ENCODE assay signal across 19 cellular contexts in genomic region chr5:35869705-35870277, GRCh38. TPM values are rescaled to one million over a fixed set of nuclear protein-coding genes. Genes with fewer than 3 reads are reported as not detected.
DNase-seq lines count a peak whose midpoint lies in the region; ATAC-seq and TF ChIP-seq lines count a peak whose summit lies in the region.
"Had no signal": no experiment of that assay in that cellular context is flagged by ENCODE, and none has a peak within 500 bp of the region (broad histone marks: within the 10 kb centered on the region; RNA-seq: fewer than 3 reads in every experiment).

No MANE protein-coding gene starts in this region.

- CTCF ChIA-PET in CD8-positive, alpha-beta memory T cell (lab: Charles Lee) = interaction anchor here (0.6 to 2.4 kb wide), 7 partner anchors 11 to 93 kb away, joined by 3 to 13 read pairs (median 3); no protein-coding TSS in a partner anchor
- CTCF ChIA-PET in activated CD8-positive, alpha-beta T cell treated with anti-CD3 and anti-CD28 coated beads, Interleukin-2, amount 10 ng/mL, durations not matched to agents 7 days and 5 days (lab: Charles Lee) = interaction anchor here (0.6 to 3.5 kb wide), 4 partner anchors 10 to 219 kb away, joined by 3 to 8 read pairs (median 4); no protein-coding TSS in a partner anchor

- POLR2A ChIA-PET in CD8-positive, alpha-beta memory T cell (lab: Charles Lee) = interaction anchor here (0.6 to 3.0 kb wide), 8 partner anchors 8 to 48 kb away, joined by 3 to 24 read pairs (median 4); partner anchors contain the start of gene IL7R
- POLR2A ChIA-PET in activated CD8-positive, alpha-beta T cell treated with anti-CD3 and anti-CD28 coated beads, Interleukin-2, amount 10 ng/mL, durations not matched to agents 7 days and 5 days (lab: Charles Lee) = interaction anchor here (0.6 to 1.3 kb wide), 9 partner anchors 10 to 198 kb away, joined by 3 to 17 read pairs (median 3); partner anchors contain the start of gene IL7R
- POLR2A ChIA-PET in naive thymus-derived CD8-positive, alpha-beta T cell (lab: Charles Lee) = interaction anchor here (0.5 to 10.9 kb wide), 17 partner anchors 11 to 221 kb away, joined by 3 to 250 read pairs (median 4); partner anchors contain the start of gene IL7R

- no peak overlapping the region for H3K4me3 ChIP-seq in CD8-positive, alpha-beta memory T cell (ENCODE audit: low read length)
- H3K4me3 ChIP-seq: body of pancreas, coronary artery, spleen, thoracic aorta had no signal

- no peak for TF ChIP-seq CTCF in GM13976 (IDR thresholded peaks at IDR 0.05; ENCODE audit: borderline replicate concordance, control extremely low read depth, extremely low read depth, insufficient read depth, missing control alignments)

- peaks cover 80% of the 10 kb centered on the region for H3K36me3 ChIP-seq in CD8-positive, alpha-beta memory T cell (ENCODE audit: insufficient read depth, low read length)
- H3K36me3 ChIP-seq: thoracic aorta had no signal

- H3K4me1 ChIP-seq in CD8-positive, alpha-beta memory T cell (ENCODE audit: insufficient read depth, low read length) = peaks cover 77% of the 10 kb centered on the region
- H3K4me1 ChIP-seq: body of pancreas had no signal

- peaks cover 0 to 4% (median 0%) of the 10 kb centered on the region in 5 donors for H3K9me3 Mint-ChIP-seq in CD8-positive, alpha-beta memory T cell
- no peaks in the 10 kb centered on the region for H3K9me3 Mint-ChIP-seq in activated CD8-positive, alpha-beta T cell treated with anti-CD3 and anti-CD28 coated beads, Interleukin-2, amount 10 ng/mL, durations not matched to agents 7 days and 5 days (ENCODE audit: insufficient read depth)
- H3K9me3 Mint-ChIP-seq in naive thymus-derived CD8-positive, alpha-beta T cell = peaks cover 0 to 7% (median 0%) of the 10 kb centered on the region in 9 donors

- H3K27me3 ChIP-seq in CD8-positive, alpha-beta memory T cell (ENCODE audit: insufficient read depth, low read length, poor library complexity, severe bottlenecking) = no peaks in the 10 kb centered on the region
- H3K27me3 ChIP-seq: body of pancreas, spleen had no signal

- H3K4me3 Mint-ChIP-seq in CD8-positive, alpha-beta memory T cell = peak overlapping the region; percentile 8 to 76 (median 50)
- no peak overlapping the region for H3K4me3 Mint-ChIP-seq in activated CD8-positive, alpha-beta T cell treated with anti-CD3 and anti-CD28 coated beads, Interleukin-2, amount 10 ng/mL, durations not matched to agents 7 days and 5 days
- H3K4me3 Mint-ChIP-seq in naive thymus-derived CD8-positive, alpha-beta T cell = peak overlapping the region in 8 of 10 donors; percentile 33 to 78 (median 65)

- H3K9me3 ChIP-seq in CD8-positive, alpha-beta memory T cell (ENCODE audit: low read length) = no peaks in the 10 kb centered on the region
- H3K9me3 ChIP-seq: body of pancreas, spleen, thoracic aorta had no signal

- H3K36me3 Mint-ChIP-seq in CD8-positive, alpha-beta memory T cell = peaks cover 69 to 94% (median 89%) of the 10 kb centered on the region in 3 donors
- H3K36me3 Mint-ChIP-seq in activated CD8-positive, alpha-beta T cell treated with anti-CD3 and anti-CD28 coated beads, Interleukin-2, amount 10 ng/mL, durations not matched to agents 7 days and 5 days (ENCODE audit: low read depth) = peaks cover 88% of the 10 kb centered on the region
- H3K36me3 Mint-ChIP-seq in naive thymus-derived CD8-positive, alpha-beta T cell = peaks cover 67 to 96% (median 88%) of the 10 kb centered on the region in 3 donors

- peak overlapping the region; percentile 71 to 99 (median 86) for H3K27ac Mint-ChIP-seq in CD8-positive, alpha-beta memory T cell
- peak overlapping the region; percentile 22 for H3K27ac Mint-ChIP-seq in activated CD8-positive, alpha-beta T cell treated with anti-CD3 and anti-CD28 coated beads, Interleukin-2, amount 10 ng/mL, durations not matched to agents 7 days and 5 days
- H3K27ac Mint-ChIP-seq in naive thymus-derived CD8-positive, alpha-beta T cell = peak overlapping the region; percentile 77 to 92 (median 88)

- no peaks in the 10 kb centered on the region for H3K27me3 Mint-ChIP-seq in CD8-positive, alpha-beta memory T cell
- no peaks in the 10 kb centered on the region for H3K27me3 Mint-ChIP-seq in activated CD8-positive, alpha-beta T cell treated with anti-CD3 and anti-CD28 coated beads, Interleukin-2, amount 10 ng/mL, durations not matched to agents 7 days and 5 days (ENCODE audit: low read depth)
- H3K27me3 Mint-ChIP-seq in naive thymus-derived CD8-positive, alpha-beta T cell = no peaks in the 10 kb centered on the region

- in situ Hi-C loops in GM13976 (cut with MboI; ENCODE audit: low sequenced_read_pairs, unreplicated experiment) = no loop called here

- no peak for ATAC-seq in activated CD8-positive, alpha-beta T cell treated with anti-CD3 and anti-CD28 coated beads, Interleukin-2, amount 10 ng/mL, durations not matched to agents 7 days and 5 days
- peak in 1 of 2 donors; percentile 10 for ATAC-seq in naive thymus-derived CD8-positive, alpha-beta T cell
- ATAC-seq in GM18519 (IDR thresholded peaks at IDR 0.05; ENCODE audit: low FRiP score, unreplicated experiment) (no peak), GM21447 (IDR thresholded peaks at IDR 0.05; ENCODE audit: unreplicated experiment) (no peak)
- ATAC-seq: body of pancreas had no signal

- peaks cover 86 to 99% (median 94%) of the 10 kb centered on the region in 3 donors for H3K4me1 Mint-ChIP-seq in CD8-positive, alpha-beta memory T cell
- peaks cover 43% of the 10 kb centered on the region for H3K4me1 Mint-ChIP-seq in activated CD8-positive, alpha-beta T cell treated with anti-CD3 and anti-CD28 coated beads, Interleukin-2, amount 10 ng/mL, durations not matched to agents 7 days and 5 days (ENCODE audit: low read depth)
- peaks cover 41 to 91% (median 83%) of the 10 kb centered on the region in 4 donors for H3K4me1 Mint-ChIP-seq in naive thymus-derived CD8-positive, alpha-beta T cell

- no peak overlapping the region for H3K27ac ChIP-seq in CD8-positive, alpha-beta memory T cell (ENCODE audit: low read depth, low read length)
- H3K27ac ChIP-seq: body of pancreas, coronary artery, thoracic aorta had no signal

- DNase-seq in CD1c-positive myeloid dendritic cell (ENCODE audit: extremely low spot score) (peak; percentile 74), GM13976 (ENCODE audit: low spot score) (no peak)
- no peak for DNase-seq in CD8-positive, alpha-beta memory T cell
- no peak for DNase-seq in activated CD8-positive, alpha-beta T cell treated with anti-CD3 and anti-CD28 coated beads, Interleukin-2, amount 10 ng/mL, durations not matched to agents 7 days and 5 days
- DNase-seq in naive thymus-derived CD8-positive, alpha-beta T cell = no peak
- DNase-seq in NK-92 treated with Interleukin-12 subunit alpha and Interleukin-12 subunit beta, amount 100 ng/mL, for 24 hours (lab: John Stamatoyannopoulos, UW) = no peak
- DNase-seq: activated CD8-positive, alpha-beta memory T cell treated with anti-CD3 and anti-CD28 coated beads for 24 hours; body of pancreas; DMS 273 treated with DMSO at 0.1 percent for 48 hours; foreskin fibroblast; NCI-H1417 treated with DMSO at 0.1 percent for 48 hours; NCI-H2171 treated with DMSO at 0.1 percent for 48 hours; NCI-H748 treated with DMSO at 0.1 percent for 48 hours; RPMI8226; spleen had no signal

RNA-seq across cellular contexts. Expression of gene IL7R, which starts 13.1 kb away (rescaled TPM):
- total RNA-seq in CD8-positive, alpha-beta memory T cell = 100 to 1,000 TPM; 272 to 289 TPM
- 761 TPM for polyA plus RNA-seq in CD8-positive, alpha-beta memory T cell
- 10 to 100 TPM; 45.4 to 48.4 TPM for total RNA-seq in activated CD8-positive, alpha-beta T cell treated with anti-CD3 and anti-CD28 coated beads, Interleukin-2, amount 10 ng/mL, durations not matched to agents 7 days and 5 days
- 1,000 to 10,000 TPM; 1,319 to 1,437 TPM for total RNA-seq in naive thymus-derived CD8-positive, alpha-beta T cell
- 100 to 1,000 TPM; 569 to 668 (median 661) TPM for polyA plus RNA-seq in naive thymus-derived CD8-positive, alpha-beta T cell

Comparison
In these comparisons a context has a peak if more than half of its experiments do, and no peak if none do; other contexts are left out.
1. H3K27ac Mint-ChIP-seq: peak in every context shown above with its lines; median percentile 88 in naive thymus-derived CD8-positive, alpha-beta T cell; 86 in CD8-positive, alpha-beta memory T cell; 22 in activated CD8-positive, alpha-beta T cell treated with anti-CD3 and anti-CD28 coated beads, Interleukin-2, amount 10 ng/mL, durations not matched to agents 7 days and 5 days.
2. RNA of gene IL7R, which starts 13.1 kb away (total RNA-seq): 1,319 to 1,437 TPM in naive thymus-derived CD8-positive, alpha-beta T cell and 272 to 289 TPM in CD8-positive, alpha-beta memory T cell; 45.4 to 48.4 TPM in activated CD8-positive, alpha-beta T cell treated with anti-CD3 and anti-CD28 coated beads, Interleukin-2, amount 10 ng/mL, durations not matched to agents 7 days and 5 days; every median in the first group is over 4 times any median in the second.